ENCODE assay signal across 8 cellular contexts in the genomic region with DNA sequence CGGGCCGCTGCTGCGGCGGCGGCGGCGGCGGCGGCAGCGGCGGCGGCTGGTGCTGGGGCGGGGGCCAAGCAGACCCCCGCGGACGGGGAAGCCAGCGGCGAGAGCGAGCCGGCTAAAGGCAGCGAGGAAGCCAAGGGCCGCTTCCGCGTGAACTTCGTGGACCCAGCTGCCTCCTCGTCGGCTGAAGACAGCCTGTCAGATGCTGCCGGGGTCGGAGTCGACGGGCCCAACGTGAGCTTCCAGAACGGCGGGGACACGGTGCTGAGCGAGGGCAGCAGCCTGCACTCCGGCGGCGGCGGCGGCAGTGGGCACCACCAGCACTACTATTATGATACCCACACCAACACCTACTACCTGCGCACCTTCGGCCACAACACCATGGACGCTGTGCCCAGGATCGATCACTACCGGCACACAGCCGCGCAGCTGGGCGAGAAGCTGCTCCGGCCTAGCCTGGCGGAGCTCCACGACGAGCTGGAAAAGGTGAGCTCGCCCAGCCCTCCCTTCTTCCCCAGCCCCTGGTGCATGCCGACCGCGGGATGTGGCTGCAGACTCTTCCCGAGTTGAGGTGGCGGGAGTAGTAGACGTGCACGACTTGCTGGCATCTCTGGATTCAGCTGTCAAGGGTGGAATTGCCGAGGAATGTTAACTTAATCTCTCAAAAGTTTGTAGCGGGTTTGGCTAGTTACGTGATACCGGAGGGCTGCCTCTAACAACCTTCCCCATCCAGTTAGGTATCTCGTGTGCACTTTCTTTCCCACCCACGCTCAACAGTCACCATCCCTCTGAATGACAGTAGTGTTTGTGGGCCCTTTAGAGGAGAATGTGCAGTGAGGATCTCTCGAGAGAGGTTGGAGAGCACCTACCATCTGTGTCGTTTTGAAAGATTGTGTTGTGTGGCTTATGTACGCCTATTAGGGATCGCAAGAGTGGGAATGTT.
DNase-seq lines count a peak whose midpoint lies in the region; ATAC-seq and TF ChIP-seq lines count a peak whose summit lies in the region.

No MANE protein-coding gene starts in this region.

- peak overlapping the region; percentile 64 for H3K27ac ChIP-seq in angular gyrus (ENCODE audit: low read depth, low read length)

- TF ChIP-seq CTCF in AG10803 (conservative IDR thresholded peaks at IDR 0.05; ENCODE audit: low read length) = no peak
- no peak for TF ChIP-seq CTCF in retinal pigment epithelial cell (conservative IDR thresholded peaks at IDR 0.05; ENCODE audit: low read depth, low read length)

- peak; percentile 9 for ATAC-seq in HG03432 (IDR thresholded peaks at IDR 0.05; ENCODE audit: unreplicated experiment)

- no peak for DNase-seq in AG10803 (ENCODE audit: low read depth)
- peak; percentile 13 for DNase-seq in GM19238 (ENCODE audit: insufficient read length, low spot score)
- peak; percentile 30 for DNase-seq in T follicular helper cell (ENCODE audit: low read depth)
- peak; percentile 35 for DNase-seq in hepatic stellate cell (ENCODE audit: low spot score)
- no peak for DNase-seq in retinal pigment epithelial cell (ENCODE audit: low read depth)
- no peak for DNase-seq in DMS153 treated with DMSO at 0.1 percent for 48 hours (lab: John Stamatoyannopoulos, UW; ENCODE audit: unreplicated experiment)

- peak overlapping the region; percentile 91 for H3K4me3 ChIP-seq in AG10803 (ENCODE audit: low read length)
- peak overlapping the region; percentile 83 for H3K4me3 ChIP-seq in retinal pigment epithelial cell (ENCODE audit: low read length)

Comparison
In these comparisons a context has a peak if more than half of its experiments do, and no peak if none do; other contexts are left out.
1. DNase-seq: peak in GM19238 (single experiment), T follicular helper cell (single experiment) and hepatic stellate cell (single experiment); none in AG10803 (single experiment), retinal pigment epithelial cell (single experiment) and DMS153 treated with DMSO at 0.1 percent for 48 hours (single experiment).